Comparison of ENCODE assay signal across 12 cellular contexts in genomic region chr9:33138768-33139167, GRCh38. TPM values are rescaled to one million over a fixed set of nuclear protein-coding genes. Genes with fewer than 3 reads are reported as not detected.
DNase-seq lines count a peak whose midpoint lies in the region; ATAC-seq and TF ChIP-seq lines count a peak whose summit lies in the region.
"Had no signal": no experiment of that assay in that cellular context is flagged by ENCODE, and none has a peak within 500 bp of the region (broad histone marks: within the 10 kb centered on the region; RNA-seq: fewer than 3 reads in every experiment).

No MANE protein-coding gene starts in this region.

- CTCF ChIA-PET in RWPE1 (lab: Yijun Ruan, JAX), result interaction anchor here (0.9 kb wide), 1 partner anchor 13 kb away, joined by 3 read pairs; no protein-coding TSS in a partner anchor

- H3K36me3 Mint-ChIP-seq in activated T-cell treated with anti-CD3 and anti-CD28 coated beads, Interleukin-2, amount 50 U/mL, for 24 hours (ENCODE audit: low read depth), result peaks cover 24% of the 10 kb centered on the region
- peaks cover 5 to 17% (median 8%) of the 10 kb centered on the region in 3 donors for H3K36me3 Mint-ChIP-seq in immature natural killer cell

- ATAC-seq in stimulated activated naive CD8-positive, alpha-beta T cell treated with anti-CD3 and anti-CD28 coated beads, Interleukin-15, amount 100 ng/mL, for 72 hours, result no peak
- ATAC-seq: HCT116 had no signal

- no peak overlapping the region for H3K4me3 Mint-ChIP-seq in activated T-cell treated with anti-CD3 and anti-CD28 coated beads, Interleukin-2, amount 50 U/mL, for 24 hours
- H3K4me3 Mint-ChIP-seq in immature natural killer cell, result peak overlapping the region; percentile 68 to 88 (median 77)
- peak overlapping the region; percentile 33 to 37 for H3K4me3 Mint-ChIP-seq in stimulated activated naive CD8-positive, alpha-beta T cell treated with anti-CD3 and anti-CD28 coated beads, Interleukin-15, amount 100 ng/mL, for 72 hours

- no peaks in the 10 kb centered on the region for H3K27me3 Mint-ChIP-seq in activated T-cell treated with anti-CD3 and anti-CD28 coated beads, Interleukin-2, amount 50 U/mL, for 24 hours
- peaks cover 27 to 43% (median 28%) of the 10 kb centered on the region in 3 donors for H3K27me3 Mint-ChIP-seq in immature natural killer cell (ENCODE audit: low read depth in 3 of 3)
- no peaks in the 10 kb centered on the region for H3K27me3 Mint-ChIP-seq in stimulated activated naive CD8-positive, alpha-beta T cell treated with anti-CD3 and anti-CD28 coated beads, Interleukin-15, amount 100 ng/mL, for 72 hours

- peaks cover 81% of the 10 kb centered on the region for H3K4me1 Mint-ChIP-seq in activated T-cell treated with anti-CD3 and anti-CD28 coated beads, Interleukin-2, amount 50 U/mL, for 24 hours (ENCODE audit: low read depth)
- H3K4me1 Mint-ChIP-seq in immature natural killer cell, result peaks cover 93 to 100% of the 10 kb centered on the region in 2 donors
- peaks cover 86% of the 10 kb centered on the region for H3K4me1 Mint-ChIP-seq in stimulated activated naive CD8-positive, alpha-beta T cell treated with anti-CD3 and anti-CD28 coated beads, Interleukin-15, amount 100 ng/mL, for 72 hours

- POLR2A ChIA-PET in RWPE1 (lab: Yijun Ruan, JAX; ENCODE audit: low non-redundant PET), result no interaction called here

- peak overlapping the region; percentile 72 for H3K27ac Mint-ChIP-seq in activated T-cell treated with anti-CD3 and anti-CD28 coated beads, Interleukin-2, amount 50 U/mL, for 24 hours
- H3K27ac Mint-ChIP-seq in immature natural killer cell, result peak overlapping the region; percentile 94 to 99 (median 96)
- H3K27ac Mint-ChIP-seq in stimulated activated naive CD8-positive, alpha-beta T cell treated with anti-CD3 and anti-CD28 coated beads, Interleukin-15, amount 100 ng/mL, for 72 hours, result peak overlapping the region in 1 of 2 donors; percentile 63

- no peak for DNase-seq in activated T-cell treated with anti-CD3 and anti-CD28 coated beads, Interleukin-2, amount 50 U/mL, for 24 hours
- DNase-seq in activated T-cell treated with anti-CD3 and anti-CD28 coated beads for 4 hours, result no peak
- DNase-seq in RWPE1 (ENCODE audit: low spot score), result no peak
- peak in 1 of 3 donors; percentile 43 for DNase-seq in immature natural killer cell
- DNase-seq in stimulated activated naive CD8-positive, alpha-beta T cell treated with anti-CD3 and anti-CD28 coated beads, Interleukin-15, amount 100 ng/mL, for 72 hours, result no peak
- DNase-seq in NCI-H2081 treated with DMSO at 0.1 percent for 48 hours (lab: John Stamatoyannopoulos, UW), result no peak
- DNase-seq in NK-92 treated with Interleukin-12 subunit alpha and Interleukin-12 subunit beta, amount 100 ng/mL, for 24 hours (lab: John Stamatoyannopoulos, UW), result no peak
- DNase-seq in activated gamma-delta T cell treated with Interleukin-2 at 50 U/mL for 16 hours, result no peak
- DNase-seq: erythroblast, NCI-H526, transverse colon had no signal

- peak overlapping the region; percentile 65 for H3K27ac ChIP-seq in RWPE1

- TF ChIP-seq CTCF in RWPE1 (conservative IDR thresholded peaks at IDR 0.05; ENCODE audit: low read depth), result no peak

- H3K9me3 Mint-ChIP-seq in activated T-cell treated with anti-CD3 and anti-CD28 coated beads, Interleukin-2, amount 50 U/mL, for 24 hours, result no peaks in the 10 kb centered on the region
- no peaks in the 10 kb centered on the region for H3K9me3 Mint-ChIP-seq in immature natural killer cell
- H3K9me3 Mint-ChIP-seq in stimulated activated naive CD8-positive, alpha-beta T cell treated with anti-CD3 and anti-CD28 coated beads, Interleukin-15, amount 100 ng/mL, for 72 hours, result no peaks in the 10 kb centered on the region

RNA-seq across cellular contexts. Expression of gene B4GALT1, which starts 28.4 kb away (rescaled TPM):
- polyA plus RNA-seq in immature natural killer cell, result 10 to 100 TPM; 21.7 to 49.2 (median 44.2) TPM
